Comparison of ENCODE assay signal across 19 cellular contexts in genomic region chr5:67375606-67376005, GRCh38.
DNase-seq lines count a peak whose midpoint lies in the region; ATAC-seq, FAIRE-seq and TF ChIP-seq lines count a peak whose summit lies in the region.
"Had no signal": no experiment of that assay in that cellular context is flagged by ENCODE, and none has a peak within 500 bp of the region (broad histone marks: within the 10 kb centered on the region; RNA-seq: fewer than 3 reads in every experiment).

No MANE protein-coding gene starts in this region.

- no peak overlapping the region for H2AFZ ChIP-seq in GM23338
- no peak overlapping the region for H2AFZ ChIP-seq in K562 (ENCODE audit: low read depth, low read length)
- H2AFZ ChIP-seq in neural progenitor cell (replicated peaks): no peak overlapping the region
- H2AFZ ChIP-seq: hepatocyte, parathyroid adenoma had no signal

- WGBS in K562 (ENCODE audit: insufficient coverage, low coverage, missing lambda C conversion rate): 0% methylated on average over 2 of the region's 2 CpGs

- H3K27me3 ChIP-seq in GM23338 (ENCODE audit: insufficient read depth): no peaks in the 10 kb centered on the region
- H3K27me3 ChIP-seq in K562 (ENCODE audit: control insufficient read depth in 2 of 2, insufficient read depth in 2 of 2, low read length in 2 of 2): no peaks in the 10 kb centered on the region
- H3K27me3 ChIP-seq in neural progenitor cell: no peaks in the 10 kb centered on the region
- no peaks in the 10 kb centered on the region for H3K27me3 ChIP-seq in upper lobe of right lung
- H3K27me3 ChIP-seq: esophagus squamous epithelium, hepatocyte, upper lobe of left lung had no signal

- H3K9me2 ChIP-seq in GM23338 (ENCODE audit: insufficient read depth): peaks cover 22% of the 10 kb centered on the region; the same call in 1 of the 2 replicates

- peaks cover 8% of the 10 kb centered on the region for H3K27me3 Mint-ChIP-seq in activated CD4-positive, alpha-beta T cell treated with anti-CD3 and anti-CD28 coated beads, Interleukin-2, amount 10 ng/mL, durations not matched to agents 24 days and 14 days
- H3K27me3 Mint-ChIP-seq in GM23338 (ENCODE audit: insufficient read depth, low read depth, poor library complexity) (no peaks in the 10 kb centered on the region), neural progenitor cell (ENCODE audit: insufficient read depth, low read depth) (peaks cover 7% of the 10 kb centered on the region), natural killer cell (ENCODE audit: low read depth in 2 of 2) (peaks cover 0 to 5% of the 10 kb centered on the region in 2 donors)

- no peaks in the 10 kb centered on the region for H3K36me3 Mint-ChIP-seq in activated CD4-positive, alpha-beta T cell treated with anti-CD3 and anti-CD28 coated beads, Interleukin-2, amount 10 ng/mL, durations not matched to agents 24 days and 14 days (ENCODE audit: low read depth)
- H3K36me3 Mint-ChIP-seq in GM23338 (ENCODE audit: low read depth) (no peaks in the 10 kb centered on the region), neural progenitor cell (peaks cover 2% of the 10 kb centered on the region), natural killer cell (no peaks in the 10 kb centered on the region)
- H3K36me3 Mint-ChIP-seq: stimulated activated effector memory CD8-positive, alpha-beta T cell treated with anti-CD3 and anti-CD28 coated beads, Interleukin-12 subunit alpha, Interleukin-12 subunit beta, amount 100 ng/mL, for 72 hours had no signal

- no peak for FAIRE-seq in K562 (lab: Jason Lieb, UNC)

- H3K9ac ChIP-seq in K562 (ENCODE audit: insufficient read depth in 1 of 2, low read depth in 2 of 2, low read length in 2 of 2) (no peak overlapping the region), neural progenitor cell (no peak overlapping the region)
- H3K9ac ChIP-seq: parathyroid adenoma had no signal

- H3K9me3 Mint-ChIP-seq in activated CD4-positive, alpha-beta T cell treated with anti-CD3 and anti-CD28 coated beads, Interleukin-2, amount 10 ng/mL, durations not matched to agents 24 days and 14 days: no peaks in the 10 kb centered on the region
- H3K9me3 Mint-ChIP-seq in GM23338: peaks cover 10% of the 10 kb centered on the region; the same call in 1 of the 3 replicates
- peaks cover 28% of the 10 kb centered on the region for H3K9me3 Mint-ChIP-seq in neural progenitor cell
- H3K9me3 Mint-ChIP-seq in natural killer cell: no peaks in the 10 kb centered on the region
- H3K9me3 Mint-ChIP-seq: stimulated activated effector memory CD8-positive, alpha-beta T cell treated with anti-CD3 and anti-CD28 coated beads, Interleukin-12 subunit alpha, Interleukin-12 subunit beta, amount 100 ng/mL, for 72 hours had no signal

- POLR2A ChIA-PET in K562 (lab: Yijun Ruan, JAX): no interaction called here

- no peak for TF ChIP-seq EP300 in K562 (IDR thresholded peaks at IDR 0.05; ENCODE audit: low read length)

- peak; percentile 59 for DNase-seq in activated CD4-positive, alpha-beta T cell treated with anti-CD3 and anti-CD28 coated beads, Interleukin-2, amount 10 ng/mL, durations not matched to agents 24 days and 14 days
- DNase-seq in activated CD4-positive, alpha-beta T cell treated with anti-CD3 and anti-CD28 coated beads for 1 hour: no peak
- DNase-seq in GM23338 (ENCODE audit: low spot score) (no peak), K562 (ENCODE audit: extremely low read depth in 1 of 4, low spot score in 3 of 4) (peak; percentile 7 to 8 (median 7)), neural progenitor cell (ENCODE audit: low spot score) (no peak), natural killer cell (no peak), upper lobe of right lung (no peak), medulla oblongata (ENCODE audit: extremely low spot score) (no peak)
- DNase-seq: activated CD8-positive, alpha-beta memory T cell treated with anti-CD3 and anti-CD28 coated beads, Interleukin-2, amount 50 U/mL, for 4 hours; activated naive CD4-positive, alpha-beta T cell; esophagus squamous epithelium; NCI-H187 treated with DMSO at 0.1 percent for 48 hours; NCI-H510A; upper lobe of left lung had no signal

- H3K4me1 ChIP-seq in GM23338 (ENCODE audit: insufficient read depth) (no peaks in the 10 kb centered on the region), K562 (replicated peaks in 1 of 2; ENCODE audit: control insufficient read depth in 2 of 2, insufficient read depth in 2 of 2, low read length in 2 of 2) (no peaks in the 10 kb centered on the region), neural progenitor cell (peaks cover 35% of the 10 kb centered on the region), upper lobe of right lung (no peaks in the 10 kb centered on the region)
- H3K4me1 ChIP-seq: upper lobe of left lung had no signal

- CTCF ChIA-PET in K562 (lab: Yijun Ruan, JAX; ENCODE audit: low intra/inter-chr PET ratio): no interaction called here

- no peak overlapping the region for H3K4me3 Mint-ChIP-seq in activated CD4-positive, alpha-beta T cell treated with anti-CD3 and anti-CD28 coated beads, Interleukin-2, amount 10 ng/mL, durations not matched to agents 24 days and 14 days
- H3K4me3 Mint-ChIP-seq in GM23338 (no peak overlapping the region), neural progenitor cell (no peak overlapping the region), natural killer cell (no peak overlapping the region)
- H3K4me3 Mint-ChIP-seq: stimulated activated effector memory CD8-positive, alpha-beta T cell treated with anti-CD3 and anti-CD28 coated beads, Interleukin-12 subunit alpha, Interleukin-12 subunit beta, amount 100 ng/mL, for 72 hours had no signal

- H3K79me2 ChIP-seq in GM23338 (replicated peaks; ENCODE audit: insufficient read depth) (no peaks in the 10 kb centered on the region), K562 (ENCODE audit: control insufficient read depth, insufficient read depth, low read length) (no peaks in the 10 kb centered on the region), neural progenitor cell (ENCODE audit: low read depth) (no peaks in the 10 kb centered on the region)
- H3K79me2 ChIP-seq: hepatocyte had no signal

- no peak overlapping the region for H3K27ac Mint-ChIP-seq in activated CD4-positive, alpha-beta T cell treated with anti-CD3 and anti-CD28 coated beads, Interleukin-2, amount 10 ng/mL, durations not matched to agents 24 days and 14 days
- H3K27ac Mint-ChIP-seq in GM23338 (no peak overlapping the region), neural progenitor cell (peak overlapping the region; percentile 28), natural killer cell (no peak overlapping the region)
- H3K27ac Mint-ChIP-seq: stimulated activated effector memory CD8-positive, alpha-beta T cell treated with anti-CD3 and anti-CD28 coated beads, Interleukin-12 subunit alpha, Interleukin-12 subunit beta, amount 100 ng/mL, for 72 hours had no signal

- in situ Hi-C loops in K562 (cut with MboI): no loop called here

- ATAC-seq in GM23338: no peak
- ATAC-seq in K562: peak; percentile 48; the same call in 2 of the 3 replicates
- ATAC-seq in natural killer cell: no peak
- no peak for ATAC-seq in upper lobe of right lung
- ATAC-seq: Panc1; stimulated activated effector memory CD8-positive, alpha-beta T cell treated with anti-CD3 and anti-CD28 coated beads, Interleukin-12 subunit alpha, Interleukin-12 subunit beta, amount 100 ng/mL, for 72 hours had no signal

- BruUV-seq in K562 (replicated peaks; lab: Mats Ljungman, UMichigan): no TSS peak

- no peaks in the 10 kb centered on the region for H3K4me1 Mint-ChIP-seq in activated CD4-positive, alpha-beta T cell treated with anti-CD3 and anti-CD28 coated beads, Interleukin-2, amount 10 ng/mL, durations not matched to agents 24 days and 14 days
- H3K4me1 Mint-ChIP-seq in GM23338: peaks cover 4% of the 10 kb centered on the region; the same call in 2 of the 3 replicates
- peaks cover 38% of the 10 kb centered on the region for H3K4me1 Mint-ChIP-seq in neural progenitor cell
- H3K4me1 Mint-ChIP-seq in natural killer cell: no peaks in the 10 kb centered on the region

- intact Hi-C loops in activated CD4-positive, alpha-beta T cell treated with anti-CD3 and anti-CD28 coated beads, Interleukin-2, amount 10 ng/mL, durations not matched to agents 24 days and 14 days (cut with micrococcal nuclease): no loop called here
- intact Hi-C loops in K562 (cut with micrococcal nuclease) (no loop called here), natural killer cell (cut with micrococcal nuclease) (no loop called here), upper lobe of right lung (cut with DNase I) (no loop called here)

- H3K36me3 ChIP-seq in GM23338 (ENCODE audit: insufficient read depth): no peaks in the 10 kb centered on the region
- H3K36me3 ChIP-seq in K562 (ENCODE audit: control insufficient read depth, insufficient read depth, low read length): no peaks in the 10 kb centered on the region
- no peaks in the 10 kb centered on the region for H3K36me3 ChIP-seq in neural progenitor cell
- H3K36me3 ChIP-seq in upper lobe of right lung: no peaks in the 10 kb centered on the region
- H3K36me3 ChIP-seq: esophagus squamous epithelium, upper lobe of left lung had no signal

- TF ChIP-seq CTCF in GM23338 (conservative IDR thresholded peaks at IDR 0.05; ENCODE audit: low read depth in 2 of 2) (peak; percentile 30 to 49), K562 (IDR thresholded peaks at IDR 0.05 in 2 of 3, conservative IDR thresholded peaks at IDR 0.05 in 1 of 3; ENCODE audit: insufficient read depth in 2 of 3, low read depth in 1 of 3, low read length in 3 of 3) (peak; percentile 14 to 39 (median 34); a peak in 2 of 6 replicates), neural progenitor cell (IDR thresholded peaks at IDR 0.05) (no peak), natural killer cell (IDR thresholded peaks at IDR 0.05) (no peak), upper lobe of right lung (IDR thresholded peaks at IDR 0.05) (no peak)

- no peak overlapping the region for H3K4me2 ChIP-seq in GM23338
- no peak overlapping the region for H3K4me2 ChIP-seq in K562 (ENCODE audit: insufficient read depth, low read length)
- no peak overlapping the region for H3K4me2 ChIP-seq in neural progenitor cell
- H3K4me2 ChIP-seq: hepatocyte had no signal

- no peak overlapping the region for H3K4me3 ChIP-seq in GM23338
- no peak overlapping the region for H3K4me3 ChIP-seq in K562
- H3K4me3 ChIP-seq in neural progenitor cell: no peak overlapping the region
- H3K4me3 ChIP-seq in upper lobe of right lung: no peak overlapping the region
- H3K4me3 ChIP-seq: esophagus squamous epithelium, hepatocyte, upper lobe of left lung had no signal

- 0 out of 4 replicates have a peak, but pooled peaks of 1 of the 2 experiments have one; percentile 10 for TF ChIP-seq RAD21 in K562 (CRISPR knock-in tag; conservative IDR thresholded peaks at IDR 0.05 in 1 of 2, IDR thresholded peaks at IDR 0.05 in 1 of 2)

- H4K20me1 ChIP-seq in GM23338 (replicated peaks; ENCODE audit: insufficient read depth) (no peaks in the 10 kb centered on the region), K562 (replicated peaks; ENCODE audit: control insufficient read depth, insufficient read depth, low read length) (no peaks in the 10 kb centered on the region), neural progenitor cell (ENCODE audit: low read depth) (no peaks in the 10 kb centered on the region)

- no peak for TF ChIP-seq POLR2A in K562 (conservative IDR thresholded peaks at IDR 0.05)

- H3K9me3 ChIP-seq in K562 (replicated peaks; ENCODE audit: control insufficient read depth, insufficient read depth, low read depth, low read length): no peaks in the 10 kb centered on the region
- no peaks in the 10 kb centered on the region for H3K9me3 ChIP-seq in neural progenitor cell (ENCODE audit: low read depth)
- no peaks in the 10 kb centered on the region for H3K9me3 ChIP-seq in upper lobe of right lung
- H3K9me3 ChIP-seq: esophagus squamous epithelium, upper lobe of left lung had no signal

- H3K27ac ChIP-seq in GM23338 (ENCODE audit: low read depth) (no peak overlapping the region), K562 (ENCODE audit: extremely low read depth, low read depth, low read length) (no peak overlapping the region), neural progenitor cell (no peak overlapping the region), upper lobe of right lung (no peak overlapping the region)
- H3K27ac ChIP-seq: esophagus squamous epithelium, hepatocyte, HL-60, parathyroid adenoma, upper lobe of left lung had no signal

- no peaks in the 10 kb centered on the region for H3K9me1 ChIP-seq in K562 (ENCODE audit: control insufficient read depth, insufficient read depth, low read length)

- H3F3A ChIP-seq in GM23338 (replicated peaks; ENCODE audit: low read depth) (no peaks in the 10 kb centered on the region), neural progenitor cell (ENCODE audit: low read depth) (peaks cover 10% of the 10 kb centered on the region)

Comparison
In these comparisons a context has a peak if more than half of its experiments do, and no peak if none do; other contexts are left out.
1. DNase-seq: peak in activated CD4-positive, alpha-beta T cell treated with anti-CD3 and anti-CD28 coated beads, Interleukin-2, amount 10 ng/mL, durations not matched to agents 24 days and 14 days (single experiment) and K562 (4 of 4); none in activated CD4-positive, alpha-beta T cell treated with anti-CD3 and anti-CD28 coated beads for 1 hour (single experiment), GM23338 (single experiment), neural progenitor cell (single experiment), natural killer cell (single experiment), upper lobe of right lung (single experiment) and medulla oblongata (single experiment).
2. CTCF ChIP-seq: peak in GM23338 (2 of 2) and K562 (3 of 3); none in neural progenitor cell (single experiment), natural killer cell (single experiment) and upper lobe of right lung (single experiment).